Comparison of ENCODE assay signal across 8 cellular contexts in genomic region chr5:138438724-138439536, GRCh38. TPM values are rescaled to one million over a fixed set of nuclear protein-coding genes. Genes with fewer than 3 reads are reported as not detected.
DNase-seq lines count a peak whose midpoint lies in the region; ATAC-seq and TF ChIP-seq lines count a peak whose summit lies in the region.

A gene with protein sequence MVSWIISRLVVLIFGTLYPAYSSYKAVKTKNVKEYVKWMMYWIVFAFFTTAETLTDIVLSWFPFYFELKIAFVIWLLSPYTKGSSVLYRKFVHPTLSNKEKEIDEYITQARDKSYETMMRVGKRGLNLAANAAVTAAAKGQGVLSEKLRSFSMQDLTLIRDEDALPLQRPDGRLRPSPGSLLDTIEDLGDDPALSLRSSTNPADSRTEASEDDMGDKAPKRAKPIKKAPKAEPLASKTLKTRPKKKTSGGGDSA (plus strand): TSS chr5:138439057. CDS start chr5:138439209, 152 bp downstream.

- peaks cover 0 to 6% (median 0%) of the 10 kb centered on the region in 7 donors for H3K27me3 ChIP-seq in heart right ventricle

- peak in 2 of 9 donors; percentile 7 to 9 for TF ChIP-seq CTCF in heart right ventricle (IDR thresholded peaks at IDR 0.05)

- ATAC-seq in GM19324 (IDR thresholded peaks at IDR 0.05; ENCODE audit: low FRiP score, unreplicated experiment) (peak; percentile 66), heart right ventricle (peak; percentile 42 to 72 (median 57)), HG02571 (IDR thresholded peaks at IDR 0.05; ENCODE audit: unreplicated experiment) (no peak)

- 1% methylated on average over 52 to 68 of the region's 68 CpGs for WGBS in heart right ventricle, 2 donors

- H3K4me3 ChIP-seq in heart right ventricle, result peak within 1 kb of the TSS; percentile 29 to 62 (median 52)

- H3K4me1 ChIP-seq in heart right ventricle, result peaks cover 0 to 43% (median 23%) of the 10 kb centered on the region in 9 donors

- peaks cover 0 to 34% (median 21%) of the 10 kb centered on the region in 9 donors for H3K36me3 ChIP-seq in heart right ventricle

- peak within 1 kb of the TSS in 4 of 10 donors; percentile 18 to 67 (median 32) for H3K27ac ChIP-seq in heart right ventricle

- intact Hi-C loops in heart right ventricle (cut with DNase I), result no loop called here

- peak; percentile 75 for DNase-seq in AG08395 (ENCODE audit: low spot score)
- peak; percentile 26 for DNase-seq in HT-29 (ENCODE audit: low spot score)
- peak; percentile 70 for DNase-seq in SK-N-DZ (ENCODE audit: low spot score)
- DNase-seq in activated naive CD8-positive, alpha-beta T cell treated with anti-CD3 and anti-CD28 coated beads, Interleukin-2, amount 50 U/mL, for 16 hours (ENCODE audit: low read depth, low spot score), result peak; percentile 50
- peak in 1 of 2 donors; percentile 41 for DNase-seq in heart right ventricle
- peak; percentile 55 for DNase-seq in putamen (ENCODE audit: low spot score)

- H3K9me3 ChIP-seq in heart right ventricle, result no peaks in the 10 kb centered on the region

RNA-seq across cellular contexts. Expression of the gene that starts here (rescaled TPM):
- 0.03 and 0.05 TPM in 2 replicates for total RNA-seq in HT-29 (2014; rRNA removed; shearing (Covaris generic))
- polyA plus RNA-seq in SK-N-DZ (2014; cell fraction: cytosol; rRNA removed), result 51.3 and 58.0 TPM in 2 replicates
- 89.2 and 92.7 TPM in 2 replicates for polyA plus RNA-seq in SK-N-DZ (2014; cell fraction: nucleus; rRNA removed)
- total RNA-seq in heart right ventricle, result 10 to 100 TPM in 2 of 10 donors, 1 to 10 TPM in 8; 2.0 to 17.3 (median 8.0) TPM
- polyA plus RNA-seq in heart right ventricle, result 10 to 100 TPM in 1 of 2 donors, 1 to 10 TPM in 1; 2.3 to 10.8 TPM

Comparison
In these comparisons a context has a peak if more than half of its experiments do, and no peak if none do; other contexts are left out.
1. Peak in DNase-seq in HT-29; RNA of the gene not detected or under 1 TPM.